Comparison of ENCODE assay signal across 19 cellular contexts in the genomic region with DNA sequence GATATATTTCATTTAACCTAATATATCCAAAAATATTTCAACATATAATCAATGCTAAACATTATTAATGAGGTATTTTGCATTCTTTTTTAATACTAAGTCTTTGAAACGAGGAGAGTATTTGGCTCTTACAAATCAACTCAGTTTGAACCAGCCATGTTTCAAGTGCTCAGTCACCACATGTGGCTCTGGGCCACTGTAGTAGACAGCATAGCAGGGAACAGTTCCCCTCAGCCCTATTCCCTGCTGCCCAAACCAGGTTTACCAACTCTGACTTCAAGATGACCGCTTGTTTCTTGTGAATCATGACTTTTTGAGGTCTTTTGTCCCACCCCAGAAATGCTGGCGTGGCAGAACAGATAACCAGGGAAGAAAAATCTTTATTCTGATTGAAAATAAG.
"Had no signal": no experiment of that assay in that cellular context is flagged by ENCODE, and none has a peak within 500 bp of the region (broad histone marks: within the 10 kb centered on the region; RNA-seq: fewer than 3 reads in every experiment).

No MANE protein-coding gene starts in this region.

- DNase-seq: central memory CD4-positive, alpha-beta T cell; cortex of kidney; dorsolateral prefrontal cortex; effector CD8-positive, alpha-beta T cell; foreskin fibroblast; head of caudate nucleus; kidney glomerular epithelial cell; midbrain; nucleus accumbens; retina; small intestine; stimulated activated CD4-positive, alpha-beta T cell treated with anti-CD3 and anti-CD28 coated beads, Interleukin-2, amount 100 ng/mL, for 48 hours; stimulated activated naive CD4-positive, alpha-beta T cell treated with Interleukin-2 at 50 U/mL for 16 hours had no signal

- H3K9ac ChIP-seq: neural progenitor cell, parathyroid adenoma had no signal

- H3K4me3 ChIP-seq: dorsolateral prefrontal cortex, hepatocyte, neural progenitor cell, prostate gland had no signal

- H3K27ac ChIP-seq: dorsolateral prefrontal cortex, hepatocyte, neural progenitor cell, parathyroid adenoma, prostate gland had no signal

- H3K36me3 ChIP-seq: neural progenitor cell had no signal

- H3K27me3 ChIP-seq: dorsolateral prefrontal cortex, hepatocyte, neural progenitor cell had no signal

- H3K9me3 ChIP-seq: prostate gland had no signal

- H2AFZ ChIP-seq: hepatocyte, neural progenitor cell, parathyroid adenoma had no signal

- ATAC-seq: natural killer cell treated with Interleukin-12 subunit alpha and Interleukin-12 subunit beta and Interleukin-15 and Interleukin-18, amount 100 ng/mL, for 72 hours; sciatic nerve had no signal

- H3K4me1 ChIP-seq: parathyroid adenoma, prostate gland had no signal

- H3K4me2 ChIP-seq: hepatocyte, neural progenitor cell had no signal
